22 cellular contexts compared by ENCODE assay signal in the genomic region with DNA sequence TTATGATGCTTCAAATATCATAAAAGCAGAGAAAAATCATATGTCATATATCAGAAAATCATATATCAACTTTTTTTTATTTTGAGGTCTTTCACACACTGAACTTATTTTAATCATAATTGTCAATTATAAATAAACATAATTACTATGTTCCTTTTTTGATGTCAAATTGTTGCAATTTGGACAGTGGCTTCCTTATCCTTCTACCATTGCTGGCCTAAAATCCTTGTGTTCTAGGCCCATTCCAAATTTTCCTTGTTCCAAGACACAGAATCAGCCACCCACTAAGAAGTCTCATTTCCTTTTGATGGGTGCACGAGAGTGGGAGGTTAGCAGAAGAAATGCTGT. TPM values are rescaled to one million over a fixed set of nuclear protein-coding genes. Genes with fewer than 3 reads are reported as not detected.
DNase-seq lines count a peak whose midpoint lies in the region; TF ChIP-seq lines count a peak whose summit lies in the region.
"Had no signal": no experiment of that assay in that cellular context is flagged by ENCODE, and none has a peak within 500 bp of the region (broad histone marks: within the 10 kb centered on the region; RNA-seq: fewer than 3 reads in every experiment).

No MANE protein-coding gene starts in this region.

- no peaks in the 10 kb centered on the region for H3K9me3 Mint-ChIP-seq in T-helper 2 cell treated with Interferon-gamma antibody and Interleukin-4, amounts not matched to agents 5 μg/mL and 100 μg/mL, for 36 hours
- H3K9me3 Mint-ChIP-seq in nephron progenitor cell, result peaks cover 4% of the 10 kb centered on the region
- H3K9me3 Mint-ChIP-seq: endodermal cell, WTC11 had no signal

- H3K4me1 ChIP-seq in esophagus squamous epithelium (peaks cover 8 to 17% (median 9%) of the 10 kb centered on the region in 3 donors), thyroid gland (peaks cover 3 to 12% of the 10 kb centered on the region in 2 donors)
- H3K4me1 ChIP-seq: psoas muscle had no signal

- peak overlapping the region; percentile 35 for H3K27ac Mint-ChIP-seq in T-helper 2 cell treated with Interferon-gamma antibody and Interleukin-4, amounts not matched to agents 5 μg/mL and 100 μg/mL, for 36 hours
- H3K27ac Mint-ChIP-seq in nephron progenitor cell, result no peak overlapping the region

- H3K27ac ChIP-seq in SK-N-MC, result peak overlapping the region; percentile 91; the same call in 1 of the 2 replicates
- H3K27ac ChIP-seq in esophagus squamous epithelium, result peak overlapping the region; percentile 68 to 90 (median 80)
- H3K27ac ChIP-seq in thyroid gland, result peak overlapping the region in 2 of 3 donors; percentile 69 to 71
- H3K27ac ChIP-seq: 22Rv1 had no signal

- peaks cover 0 to 7% (median 0%) of the 10 kb centered on the region in 4 donors for H3K27me3 ChIP-seq in esophagus squamous epithelium
- no peaks in the 10 kb centered on the region for H3K27me3 ChIP-seq in thyroid gland
- H3K27me3 ChIP-seq: uterus had no signal

- DNase-seq in T-helper 2 cell treated with Interferon-gamma antibody and Interleukin-4, amounts not matched to agents 5 μg/mL and 100 μg/mL, for 36 hours (ENCODE audit: low spot score), result no peak
- no peak for DNase-seq in T-helper 2 cell
- DNase-seq in SK-N-MC (ENCODE audit: low read depth, low spot score), result no peak
- DNase-seq in esophagus squamous epithelium (lab: John Stamatoyannopoulos, UW), result no peak
- no peak for DNase-seq in thyroid gland
- DNase-seq in SW 1271 (lab: John Stamatoyannopoulos, UW), result no peak
- DNase-seq in nephron progenitor cell, result no peak
- DNase-seq in NCI-H187 treated with DMSO at 0.1 percent for 48 hours (lab: John Stamatoyannopoulos, UW), result no peak
- DNase-seq: activated CD4-positive, alpha-beta T cell treated with anti-CD3 and anti-CD28 coated beads, Interleukin-2, amount 50 U/mL, for 4 hours; activated gamma-delta T cell treated with Interleukin-2 at 50 U/mL for 16 hours; NCI-H2171 treated with DMSO at 0.1 percent for 48 hours had no signal

- TF ChIP-seq POLR2A in esophagus squamous epithelium (IDR thresholded peaks at IDR 0.05) (no peak), thyroid gland (IDR thresholded peaks at IDR 0.05) (no peak)

- H3K27me3 Mint-ChIP-seq in T-helper 2 cell treated with Interferon-gamma antibody and Interleukin-4, amounts not matched to agents 5 μg/mL and 100 μg/mL, for 36 hours (ENCODE audit: low read depth), result no peaks in the 10 kb centered on the region
- H3K27me3 Mint-ChIP-seq in nephron progenitor cell (ENCODE audit: low read depth, poor library complexity), result peaks cover 30% of the 10 kb centered on the region

- no CpG with 5 or more reads among the region's 1 CpG for WGBS in esophagus squamous epithelium, 2 donors
- WGBS in thyroid gland, 2 donors, result 82 to 83% methylated on average over 1 of the region's 1 CpG

- H3K4me3 Mint-ChIP-seq in T-helper 2 cell treated with Interferon-gamma antibody and Interleukin-4, amounts not matched to agents 5 μg/mL and 100 μg/mL, for 36 hours, result no peak overlapping the region
- no peak overlapping the region for H3K4me3 Mint-ChIP-seq in nephron progenitor cell
- H3K4me3 Mint-ChIP-seq: endodermal cell, WTC11 had no signal

- H3K4me3 ChIP-seq in SK-N-MC (no peak overlapping the region), esophagus squamous epithelium (peak overlapping the region in 1 of 4 donors; percentile 5), thyroid gland (replicated peaks in 1 of 3) (no peak overlapping the region)
- H3K4me3 ChIP-seq: psoas muscle, uterus had no signal

- H3K4me1 Mint-ChIP-seq in T-helper 2 cell treated with Interferon-gamma antibody and Interleukin-4, amounts not matched to agents 5 μg/mL and 100 μg/mL, for 36 hours (ENCODE audit: low read depth), result peaks cover 13% of the 10 kb centered on the region
- peaks cover 12% of the 10 kb centered on the region for H3K4me1 Mint-ChIP-seq in nephron progenitor cell

- H3K9me3 ChIP-seq in SK-N-MC (ENCODE audit: low read depth, low read length) (no peaks in the 10 kb centered on the region), esophagus squamous epithelium (no peaks in the 10 kb centered on the region), thyroid gland (no peaks in the 10 kb centered on the region)
- H3K9me3 ChIP-seq: psoas muscle, uterus had no signal

- no peak overlapping the region for H3K9ac ChIP-seq in SK-N-MC (ENCODE audit: insufficient read length)

- no peaks in the 10 kb centered on the region for H3K36me3 Mint-ChIP-seq in T-helper 2 cell treated with Interferon-gamma antibody and Interleukin-4, amounts not matched to agents 5 μg/mL and 100 μg/mL, for 36 hours (ENCODE audit: low read depth)
- H3K36me3 Mint-ChIP-seq in nephron progenitor cell (ENCODE audit: low read depth), result no peaks in the 10 kb centered on the region
- H3K36me3 Mint-ChIP-seq: WTC11 had no signal

- intact Hi-C loops in esophagus squamous epithelium (cut with DNase I) (no loop called here), thyroid gland (cut with DNase I) (no loop called here)

- TF ChIP-seq CTCF in esophagus squamous epithelium (IDR thresholded peaks at IDR 0.05) (no peak), thyroid gland (IDR thresholded peaks at IDR 0.05) (peak in 1 of 6 experiments; percentile 3), nephron progenitor cell (IDR thresholded peaks at IDR 0.05) (no peak)

- H3K36me3 ChIP-seq in SK-N-MC (ENCODE audit: insufficient read depth, low read length) (no peaks in the 10 kb centered on the region), esophagus squamous epithelium (no peaks in the 10 kb centered on the region), thyroid gland (no peaks in the 10 kb centered on the region)
- H3K36me3 ChIP-seq: uterus had no signal

RNA-seq across cellular contexts. Expression of gene G6PC1, which starts 28.9 kb away (rescaled TPM):
- total RNA-seq in esophagus squamous epithelium (not detected), thyroid gland (not detected)
- total RNA-seq: aorta; endodermal cell; fibroblast of lung; MCF 10A; mononuclear cell; psoas muscle; subcutaneous adipose tissue; T-helper 2 cell treated with Interferon-gamma antibody and Interleukin-4, amounts not matched to agents 100 ng/mL and 5 ng/mL, for 36 hours; uterus; WTC11 had no signal

RNA-seq across cellular contexts. Expression of gene AARSD1, which starts 34.8 kb away (rescaled TPM):
- total RNA-seq in esophagus squamous epithelium, result 10 to 100 TPM; 14.2 to 25.9 (median 22.6) TPM
- total RNA-seq in thyroid gland, result 10 to 100 TPM; 25.6 to 37.9 (median 32.5) TPM

RNA-seq across cellular contexts. Expression of gene PTGES3L, which starts 50.4 kb away (rescaled TPM):
- 1 to 10 TPM in 1 of 4 donors, under 1 TPM in 1, not detected in 2; 0.27 to 1.1 TPM for total RNA-seq in esophagus squamous epithelium
- under 1 TPM in 3 of 4 donors, not detected in 1; 0.11 to 0.75 (median 0.54) TPM for total RNA-seq in thyroid gland
- total RNA-seq: subcutaneous adipose tissue had no signal

RNA-seq across cellular contexts. Expression of gene RUNDC1, which starts 50.9 kb away (rescaled TPM):
- total RNA-seq in esophagus squamous epithelium (1 to 10 TPM; 7.4 to 9.8 (median 8.5) TPM), thyroid gland (10 to 100 TPM; 25.8 to 31.9 (median 28.4) TPM)
